31 cellular contexts compared by ENCODE assay signal in genomic region chr1:19773485-19773884, GRCh38. TPM values are rescaled to one million over a fixed set of nuclear protein-coding genes. Genes with fewer than 3 reads are reported as not detected.
"Had no signal": no experiment of that assay in that cellular context is flagged by ENCODE, and none has a peak within 500 bp of the region (broad histone marks: within the 10 kb centered on the region; RNA-seq: fewer than 3 reads in every experiment).

No MANE protein-coding gene starts in this region.

- H3K4me2 ChIP-seq: neural progenitor cell had no signal

- DNase-seq: hypothalamus; immature natural killer cell; kidney; left colon; left lung; lower lobe of right lung; mammary epithelial cell; mesenchymal stem cell; naive thymus-derived CD8-positive, alpha-beta T cell; ovary; retina; right cardiac atrium; sigmoid colon; spleen; stimulated activated CD4-positive, alpha-beta T cell treated with anti-CD3 and anti-CD28 coated beads, Interleukin-4, amount 100 ng/mL, for 4 hours; stimulated activated CD8-positive, alpha-beta memory T cell treated with anti-CD3 and anti-CD28 coated beads, Interleukin-4, amount 100 ng/mL, for 48 hours; stimulated activated naive CD4-positive, alpha-beta T cell treated with Interleukin-2 at 50 U/mL for 16 hours; stimulated activated naive CD8-positive, alpha-beta T cell treated with anti-CD3 and anti-CD28 coated beads, Interleukin-15, amount 100 ng/mL, for 72 hours; substantia nigra; upper lobe of left lung had no signal

- H3K36me3 ChIP-seq: neural progenitor cell, ovary had no signal

- H3K27me3 ChIP-seq: left lung, ovary, sigmoid colon, spleen, tibial nerve, upper lobe of left lung, vagina had no signal

- H3K9me3 ChIP-seq: left lung, lower lobe of right lung, ovary, sigmoid colon, tibial nerve, upper lobe of left lung, vagina had no signal

- H3K27ac ChIP-seq: left lung, lower lobe of right lung, neural progenitor cell, ovary, sigmoid colon, spleen, tibial nerve, upper lobe of left lung, vagina had no signal

- H3K27me3 Mint-ChIP-seq: naive thymus-derived CD8-positive, alpha-beta T cell; progenitor cell of endocrine pancreas; stimulated activated memory B cell treated with anti-CD40 and anti-IgM and Interleukin-4, amounts not matched to agents 10 μg/mL and 1 μg/mL and 100 μg/mL, for 72 hours; stimulated activated naive CD8-positive, alpha-beta T cell treated with anti-CD3 and anti-CD28 coated beads, Interleukin-15, amount 100 ng/mL, for 72 hours had no signal

- H3K4me1 Mint-ChIP-seq: immature natural killer cell; naive thymus-derived CD8-positive, alpha-beta T cell; stimulated activated memory B cell treated with anti-CD40 and anti-IgM and Interleukin-4, amounts not matched to agents 10 μg/mL and 1 μg/mL and 100 μg/mL, for 72 hours; stimulated activated naive CD8-positive, alpha-beta T cell treated with anti-CD3 and anti-CD28 coated beads, Interleukin-15, amount 100 ng/mL, for 72 hours had no signal

- H3K4me3 ChIP-seq: left lung, lower lobe of right lung, neural progenitor cell, ovary, sigmoid colon, spleen, tibial nerve, upper lobe of left lung, vagina had no signal

- H2AFZ ChIP-seq: neural progenitor cell had no signal

- H3K4me3 Mint-ChIP-seq: immature natural killer cell; naive thymus-derived CD8-positive, alpha-beta T cell; nephron; neural progenitor cell; stimulated activated memory B cell treated with anti-CD40 and anti-IgM and Interleukin-4, amounts not matched to agents 10 μg/mL and 1 μg/mL and 100 μg/mL, for 72 hours; stimulated activated naive CD8-positive, alpha-beta T cell treated with anti-CD3 and anti-CD28 coated beads, Interleukin-15, amount 100 ng/mL, for 72 hours had no signal

- H3K9ac ChIP-seq: neural progenitor cell had no signal

- H3K36me3 Mint-ChIP-seq: neural progenitor cell had no signal

- H3K4me1 ChIP-seq: left lung, lower lobe of right lung, sigmoid colon, spleen, tibial nerve, upper lobe of left lung, vagina had no signal

- FAIRE-seq: islet of Langerhans, kidney, small intestine had no signal

- H3K27ac Mint-ChIP-seq: immature natural killer cell; naive thymus-derived CD8-positive, alpha-beta T cell; nephron; neural progenitor cell; progenitor cell of endocrine pancreas; stimulated activated memory B cell treated with anti-CD40 and anti-IgM and Interleukin-4, amounts not matched to agents 10 μg/mL and 1 μg/mL and 100 μg/mL, for 72 hours; stimulated activated naive CD8-positive, alpha-beta T cell treated with anti-CD3 and anti-CD28 coated beads, Interleukin-15, amount 100 ng/mL, for 72 hours had no signal

- H3K9me3 Mint-ChIP-seq: immature natural killer cell; nephron; neural progenitor cell; stimulated activated memory B cell treated with anti-CD40 and anti-IgM and Interleukin-4, amounts not matched to agents 10 μg/mL and 1 μg/mL and 100 μg/mL, for 72 hours; stimulated activated naive CD8-positive, alpha-beta T cell treated with anti-CD3 and anti-CD28 coated beads, Interleukin-15, amount 100 ng/mL, for 72 hours had no signal

RNA-seq across cellular contexts. Expression of gene RNF186, which starts 41.6 kb away (rescaled TPM):
- total RNA-seq: left lung; lower lobe of right lung; mammary epithelial cell; naive thymus-derived CD8-positive, alpha-beta T cell; omental fat pad; progenitor cell of endocrine pancreas; right cardiac atrium; sigmoid colon; spleen; temporal lobe; tibial nerve; upper lobe of left lung; urinary bladder; vagina had no signal
- polyA plus RNA-seq: immature natural killer cell; mammary epithelial cell; naive thymus-derived CD8-positive, alpha-beta T cell; right cardiac atrium; urinary bladder had no signal
